ENCODE assay signal across 8 cellular contexts in the genomic region with DNA sequence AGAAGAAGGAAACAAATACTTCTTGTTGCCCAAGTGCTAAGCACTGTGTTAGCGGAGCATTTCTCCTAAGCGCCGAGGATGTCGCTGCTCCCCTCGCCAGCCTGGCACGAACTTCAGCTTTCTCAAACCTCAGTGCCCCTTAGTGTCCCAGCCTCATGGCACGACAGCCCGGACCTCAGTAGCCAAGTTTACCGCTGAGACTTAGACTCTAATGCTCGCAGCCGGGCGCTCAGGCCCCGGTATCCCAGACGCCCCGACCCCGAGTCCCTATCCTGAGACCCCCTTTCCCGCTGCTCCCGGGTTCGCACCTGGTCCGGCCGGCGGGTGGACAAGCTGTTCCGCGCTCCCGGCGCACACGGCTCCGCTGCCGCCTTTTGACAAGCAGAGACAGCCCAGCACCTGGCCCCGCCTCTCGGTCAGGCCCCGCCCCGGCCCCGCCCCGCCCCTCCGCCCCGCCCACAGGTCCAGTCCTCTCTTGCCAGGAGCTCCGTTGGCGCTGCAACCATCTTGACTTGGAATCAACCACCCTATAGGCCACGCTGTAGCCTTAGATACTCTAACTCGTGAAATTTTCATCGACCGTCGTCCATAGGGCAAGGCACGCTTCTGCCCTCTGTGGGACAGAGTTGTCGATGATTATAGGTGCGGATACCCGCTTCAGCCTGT. TPM values are rescaled to one million over a fixed set of nuclear protein-coding genes. Genes with fewer than 3 reads are reported as not detected.
DNase-seq lines count a peak whose midpoint lies in the region; TF ChIP-seq lines count a peak whose summit lies in the region.

A gene (minus strand): TSS at position 348 of the 666 bp plus-strand sequence. CDS start 25,881 bp downstream, outside the sequence.

- H3K27me3 ChIP-seq in GM23248 (replicated peaks; ENCODE audit: insufficient read depth) (no peaks in the 10 kb centered on the region), SJSA1 (replicated peaks) (peaks cover 13% of the 10 kb centered on the region), osteoblast (ENCODE audit: insufficient read depth, low read length) (peaks cover 25% of the 10 kb centered on the region), transverse colon (no peaks in the 10 kb centered on the region)

- H3K4me1 ChIP-seq in GM23248 (ENCODE audit: insufficient read depth) (peaks cover 35% of the 10 kb centered on the region), SJSA1 (replicated peaks) (peaks cover 24% of the 10 kb centered on the region), osteoblast (ENCODE audit: insufficient read depth, low read length) (peaks cover 50% of the 10 kb centered on the region), transverse colon (peaks cover 16 to 73% (median 52%) of the 10 kb centered on the region in 4 donors)

- H2AFZ ChIP-seq in GM23248, result peak within 1 kb of the TSS; percentile 82
- H2AFZ ChIP-seq in osteoblast (ENCODE audit: low read length), result peak within 1 kb of the TSS; percentile 90

- H3K36me3 ChIP-seq in GM23248 (ENCODE audit: low read depth) (peaks cover under 1% of the 10 kb centered on the region; the same call in 1 of the 2 replicates), SJSA1 (no peaks in the 10 kb centered on the region), osteoblast (ENCODE audit: insufficient read depth, low read length) (no peaks in the 10 kb centered on the region), transverse colon (no peaks in the 10 kb centered on the region)

- DNase-seq in DMS53 treated with DMSO at 0.1 percent for 48 hours (lab: John Stamatoyannopoulos, UW; ENCODE audit: unreplicated experiment) (peak; percentile 97), GM23248 (peak; percentile 90), M059J (ENCODE audit: low read depth) (peak; percentile 86), SJSA1 (ENCODE audit: low read depth in 1 of 2, low spot score in 2 of 2) (peak; percentile 76 to 79), germinal center (ENCODE audit: low spot score) (peak; percentile 92), osteoblast (ENCODE audit: insufficient read length, low spot score, missing footprints) (peak; percentile 93), transverse colon (peak; percentile 88)
- DNase-seq in activated gamma-delta T cell treated with anti-CD3 and anti-CD28 coated beads, Interleukin-2, amount 50 U/mL, for 16 hours (ENCODE audit: low read depth), result peak; percentile 30

- WGBS in GM23248 (ENCODE audit: low coverage in 1 of 2, low lambda C conversion rate in 2 of 2, missing lambda C conversion rate in 2 of 2), 2 experiments, result 0 to 2% methylated on average over 41 to 45 of the region's 48 CpGs
- 1% methylated on average over 44 of the region's 48 CpGs; no CpG with 5 or more reads in 1 of the 2 donors for WGBS in transverse colon (ENCODE audit: low coverage in 1 of 2), 2 donors

- intact Hi-C loops in transverse colon (cut with DNase I; ENCODE audit: low total_unique reads), result no loop called here

- H3K4me2 ChIP-seq in GM23248 (ENCODE audit: unreplicated experiment) (peak within 1 kb of the TSS; percentile 97), osteoblast (ENCODE audit: insufficient read depth, low read length) (peak within 1 kb of the TSS; percentile 98)

- H3F3A ChIP-seq in GM23248 (ENCODE audit: insufficient read depth), result peaks cover 38% of the 10 kb centered on the region

- in situ Hi-C loops in GM23248 (cut with MboI), result no loop called here
- in situ Hi-C loops in transverse colon (cut with MboI; ENCODE audit: low pct_ligation_motif_present in 1 of 4, low pct_unique_long_range_greater_than_20kb in 1 of 4, low sequenced_read_pairs in 3 of 4), result no loop called here

- H3K9me3 ChIP-seq in GM23248 (ENCODE audit: low read depth) (no peaks in the 10 kb centered on the region), SJSA1 (replicated peaks) (no peaks in the 10 kb centered on the region), osteoblast (ENCODE audit: low read depth, low read length) (no peaks in the 10 kb centered on the region), transverse colon (no peaks in the 10 kb centered on the region)

- peak within 1 kb of the TSS; percentile 73 for H3K9ac ChIP-seq in GM23248

- no peaks in the 10 kb centered on the region for H3K9me2 ChIP-seq in GM23248 (ENCODE audit: insufficient read depth)

- peak within 1 kb of the TSS; percentile 92 for H3K4me3 ChIP-seq in GM23248
- peak within 1 kb of the TSS; percentile 41 for H3K4me3 ChIP-seq in SJSA1
- peak within 1 kb of the TSS; percentile 82 for H3K4me3 ChIP-seq in osteoblast (ENCODE audit: insufficient read depth, low read length)
- H3K4me3 ChIP-seq in transverse colon, result peak within 1 kb of the TSS; percentile 44 to 62 (median 56)

- peak; percentile 93 for TF ChIP-seq POLR2A in transverse colon (IDR thresholded peaks at IDR 0.05)

- no peak for TF ChIP-seq EP300 in transverse colon (IDR thresholded peaks at IDR 0.05; ENCODE audit: low read depth)

- H3K27ac ChIP-seq in GM23248, result peak within 1 kb of the TSS; percentile 76
- no peak within 1 kb of the TSS for H3K27ac ChIP-seq in SJSA1
- H3K27ac ChIP-seq in osteoblast (ENCODE audit: low read depth, low read length), result peak within 1 kb of the TSS; percentile 78
- H3K27ac ChIP-seq in transverse colon, result peak within 1 kb of the TSS; percentile 84 to 89 (median 87)

- H3K79me2 ChIP-seq in GM23248 (ENCODE audit: insufficient read depth) (peaks cover 31% of the 10 kb centered on the region), osteoblast (ENCODE audit: insufficient read depth, low read length) (peaks cover 28% of the 10 kb centered on the region)

- peak; percentile 33 for TF ChIP-seq CTCF in osteoblast (IDR thresholded peaks at IDR 0.05; ENCODE audit: extremely low read depth, low read depth, low read length)
- peak in 1 of 5 experiments; percentile 9 for TF ChIP-seq CTCF in transverse colon (IDR thresholded peaks at IDR 0.05)

- H4K20me1 ChIP-seq in GM23248 (ENCODE audit: insufficient read depth) (no peaks in the 10 kb centered on the region), osteoblast (ENCODE audit: insufficient read depth, low read length) (peaks cover 24% of the 10 kb centered on the region)

RNA-seq across cellular contexts. Expression of the gene that starts here (rescaled TPM):
- 30.5 and 37.2 TPM in 2 replicates for total RNA-seq in GM23248 (2014; rRNA removed; shearing (Covaris generic))
- polyA plus RNA-seq in GM23248 (2016; fragmentation: Nextera tagmentation; extraction: Ambion mirVana), result 23.9 and 25.5 TPM in 2 replicates
- 5.1 and 9.3 TPM in 2 replicates for total RNA-seq in M059J (2014; rRNA removed; shearing (Covaris generic))
- 1.4 and 2.5 TPM in 2 replicates for total RNA-seq in SJSA1 (2014; rRNA removed; shearing (Covaris generic))
- total RNA-seq in osteoblast, result 30.4 and 32.2 TPM in 2 replicates
- 100 to 1,000 TPM in 2 of 4 donors, 10 to 100 TPM in 2; 62.3 to 191 (median 117) TPM for total RNA-seq in transverse colon

Comparison
In these comparisons a context has a peak if more than half of its experiments do, and no peak if none do; other contexts are left out.
1. DNase-seq: peak in every context shown above with its lines; median percentile 97 in DMS53 treated with DMSO at 0.1 percent for 48 hours; 93 in osteoblast; 92 in germinal center; 90 in GM23248; 88 in transverse colon; 86 in M059J; 78 in SJSA1; 30 in activated gamma-delta T cell treated with anti-CD3 and anti-CD28 coated beads, Interleukin-2, amount 50 U/mL, for 16 hours.
2. H3K4me3 ChIP-seq: peak in every context shown above with its lines; median percentile 92 in GM23248; 82 in osteoblast; 56 in transverse colon; 41 in SJSA1.